ENCODE assay signal across 25 cellular contexts in the genomic region with DNA sequence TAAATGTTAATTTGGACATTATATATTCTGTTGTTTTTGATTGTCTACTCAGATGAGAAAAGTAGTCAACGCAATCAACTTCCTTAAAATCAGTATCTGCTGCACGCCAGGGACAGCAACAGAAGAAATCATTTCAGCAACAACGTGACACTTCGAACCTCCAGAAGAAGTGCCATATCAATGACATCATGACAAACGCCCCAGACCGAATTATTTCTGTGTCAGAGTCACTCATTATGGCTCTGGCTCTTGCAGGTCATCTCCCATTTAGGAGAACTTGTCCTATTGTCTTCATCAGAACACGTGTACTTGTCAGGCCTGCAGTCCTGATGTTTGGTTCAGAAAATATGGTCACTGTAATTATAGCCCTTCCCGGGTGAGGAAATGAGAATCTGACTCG.
DNase-seq lines count a peak whose midpoint lies in the region; ATAC-seq lines count a peak whose summit lies in the region.
"Had no signal": no experiment of that assay in that cellular context is flagged by ENCODE, and none has a peak within 500 bp of the region (broad histone marks: within the 10 kb centered on the region; RNA-seq: fewer than 3 reads in every experiment).

No MANE protein-coding gene starts in this region.

- POLR2A ChIA-PET in activated CD4-positive, alpha-beta T cell treated with anti-CD3 and anti-CD28 coated beads, Interleukin-2, amount 10 ng/mL, durations not matched to agents 7 days and 5 days (lab: Charles Lee) = no interaction called here

- H3K27me3 Mint-ChIP-seq in IgD-negative memory B cell (peaks cover 8% of the 10 kb centered on the region), naive B cell (peaks cover 0 to 6% (median 0%) of the 10 kb centered on the region in 3 donors)
- H3K27me3 Mint-ChIP-seq in activated CD4-positive, alpha-beta T cell treated with anti-CD3 and anti-CD28 coated beads, Interleukin-2, amount 10 ng/mL, durations not matched to agents 7 days and 5 days = peaks cover 2% of the 10 kb centered on the region

- H3K9me3 Mint-ChIP-seq in IgD-negative memory B cell = peaks cover 0 to 2% (median 0%) of the 10 kb centered on the region in 3 donors
- H3K9me3 Mint-ChIP-seq in naive B cell = no peaks in the 10 kb centered on the region
- H3K9me3 Mint-ChIP-seq in activated CD4-positive, alpha-beta T cell treated with anti-CD3 and anti-CD28 coated beads, Interleukin-2, amount 10 ng/mL, durations not matched to agents 7 days and 5 days = no peaks in the 10 kb centered on the region

- H3K4me3 Mint-ChIP-seq in IgD-negative memory B cell (no peak overlapping the region), naive B cell (peak overlapping the region in 2 of 8 donors; percentile 1 to 54)
- no peak overlapping the region for H3K4me3 Mint-ChIP-seq in activated CD4-positive, alpha-beta T cell treated with anti-CD3 and anti-CD28 coated beads, Interleukin-2, amount 10 ng/mL, durations not matched to agents 7 days and 5 days
- H3K4me3 Mint-ChIP-seq: activated CD8-positive, alpha-beta memory T cell treated with anti-CD3 and anti-CD28 coated beads, Interleukin-2, amount 10 ng/mL, durations not matched to agents 7 days and 5 days; activated T-cell treated with anti-CD3 and anti-CD28 coated beads, Interleukin-2, amount 50 U/mL, for 72 hours; T-helper 17 cell had no signal

- peaks cover 11 to 33% (median 32%) of the 10 kb centered on the region in 3 donors for H3K4me1 Mint-ChIP-seq in IgD-negative memory B cell
- peaks cover 43 to 55% (median 55%) of the 10 kb centered on the region in 3 donors for H3K4me1 Mint-ChIP-seq in naive B cell
- H3K4me1 Mint-ChIP-seq in activated CD4-positive, alpha-beta T cell treated with anti-CD3 and anti-CD28 coated beads, Interleukin-2, amount 10 ng/mL, durations not matched to agents 7 days and 5 days = no peaks in the 10 kb centered on the region
- H3K4me1 Mint-ChIP-seq: activated CD8-positive, alpha-beta memory T cell treated with anti-CD3 and anti-CD28 coated beads, Interleukin-2, amount 10 ng/mL, durations not matched to agents 7 days and 5 days; T-helper 17 cell had no signal

- H3K36me3 Mint-ChIP-seq in IgD-negative memory B cell = peaks cover 4% of the 10 kb centered on the region
- no peaks in the 10 kb centered on the region for H3K36me3 Mint-ChIP-seq in naive B cell
- no peaks in the 10 kb centered on the region for H3K36me3 Mint-ChIP-seq in activated CD4-positive, alpha-beta T cell treated with anti-CD3 and anti-CD28 coated beads, Interleukin-2, amount 10 ng/mL, durations not matched to agents 7 days and 5 days (ENCODE audit: low read depth)
- H3K36me3 Mint-ChIP-seq: activated CD8-positive, alpha-beta memory T cell treated with anti-CD3 and anti-CD28 coated beads, Interleukin-2, amount 10 ng/mL, durations not matched to agents 7 days and 5 days had no signal

- ATAC-seq in naive B cell (ENCODE audit: low read depth in 2 of 2) = peak; percentile 46 to 78
- ATAC-seq: activated CD8-positive, alpha-beta memory T cell treated with anti-CD3 and anti-CD28 coated beads, Interleukin-2, amount 10 ng/mL, durations not matched to agents 7 days and 5 days; activated T-cell treated with anti-CD3 and anti-CD28 coated beads, Interleukin-2, amount 50 U/mL, for 72 hours; left cardiac atrium; T-helper 17 cell; upper lobe of right lung had no signal

- CTCF ChIA-PET in activated CD4-positive, alpha-beta T cell treated with anti-CD3 and anti-CD28 coated beads, Interleukin-2, amount 10 ng/mL, durations not matched to agents 7 days and 5 days (lab: Charles Lee) = no interaction called here

- DNase-seq in NCI-H2107 treated with DMSO at 0.1 percent for 48 hours (lab: John Stamatoyannopoulos, UW; ENCODE audit: unreplicated experiment) (peak; percentile 49), NCI-H2107 (lab: John Stamatoyannopoulos, UW) (no peak), RKO (ENCODE audit: low spot score) (peak; percentile 52), naive B cell (peak; percentile 50), middle frontal gyrus (ENCODE audit: extremely low spot score, low spot score) (no peak), HuH-7 (ENCODE audit: low spot score) (no peak)
- DNase-seq in activated CD4-positive, alpha-beta T cell treated with anti-CD3 and anti-CD28 coated beads, Interleukin-2, amount 10 ng/mL, durations not matched to agents 7 days and 5 days = no peak
- DNase-seq: activated CD4-positive, alpha-beta T cell treated with anti-CD3 and anti-CD28 coated beads for 48 hours; activated CD8-positive, alpha-beta memory T cell treated with anti-CD3 and anti-CD28 coated beads, Interleukin-2, amount 10 ng/mL, durations not matched to agents 7 days and 5 days; activated naive CD4-positive, alpha-beta T cell treated with Interleukin-2 at 50 U/mL for 16 hours; activated T-cell treated with anti-CD3 and anti-CD28 coated beads, Interleukin-2, amount 50 U/mL, for 72 hours; C1 segment of cervical spinal cord; effector CD4-positive, alpha-beta T cell; foreskin fibroblast; HCEC 1CT; left cardiac atrium; mesenchymal stem cell; MM.1S; NCI-H1930; NCI-H526 treated with DMSO at 0.1 percent for 48 hours; RPMI8226; substantia nigra; T-helper 17 cell; upper lobe of right lung had no signal

- H3K27ac Mint-ChIP-seq in IgD-negative memory B cell = peak overlapping the region in 2 of 3 donors; percentile 6 to 59
- peak overlapping the region in 5 of 6 donors; percentile 18 to 73 (median 51) for H3K27ac Mint-ChIP-seq in naive B cell
- H3K27ac Mint-ChIP-seq in activated CD4-positive, alpha-beta T cell treated with anti-CD3 and anti-CD28 coated beads, Interleukin-2, amount 10 ng/mL, durations not matched to agents 7 days and 5 days = no peak overlapping the region
- H3K27ac Mint-ChIP-seq: activated CD8-positive, alpha-beta memory T cell treated with anti-CD3 and anti-CD28 coated beads, Interleukin-2, amount 10 ng/mL, durations not matched to agents 7 days and 5 days; activated T-cell treated with anti-CD3 and anti-CD28 coated beads, Interleukin-2, amount 50 U/mL, for 72 hours; T-helper 17 cell had no signal

Comparison
In these comparisons a context has a peak if more than half of its experiments do, and no peak if none do; other contexts are left out.
1. DNase-seq: peak in NCI-H2107 treated with DMSO at 0.1 percent for 48 hours (single experiment), RKO (single experiment) and naive B cell (single experiment); none in NCI-H2107 (single experiment), activated CD4-positive, alpha-beta T cell treated with anti-CD3 and anti-CD28 coated beads, Interleukin-2, amount 10 ng/mL, durations not matched to agents 7 days and 5 days (single experiment), middle frontal gyrus (single experiment) and HuH-7 (single experiment).